8 cellular contexts compared by ENCODE assay signal in the genomic region with DNA sequence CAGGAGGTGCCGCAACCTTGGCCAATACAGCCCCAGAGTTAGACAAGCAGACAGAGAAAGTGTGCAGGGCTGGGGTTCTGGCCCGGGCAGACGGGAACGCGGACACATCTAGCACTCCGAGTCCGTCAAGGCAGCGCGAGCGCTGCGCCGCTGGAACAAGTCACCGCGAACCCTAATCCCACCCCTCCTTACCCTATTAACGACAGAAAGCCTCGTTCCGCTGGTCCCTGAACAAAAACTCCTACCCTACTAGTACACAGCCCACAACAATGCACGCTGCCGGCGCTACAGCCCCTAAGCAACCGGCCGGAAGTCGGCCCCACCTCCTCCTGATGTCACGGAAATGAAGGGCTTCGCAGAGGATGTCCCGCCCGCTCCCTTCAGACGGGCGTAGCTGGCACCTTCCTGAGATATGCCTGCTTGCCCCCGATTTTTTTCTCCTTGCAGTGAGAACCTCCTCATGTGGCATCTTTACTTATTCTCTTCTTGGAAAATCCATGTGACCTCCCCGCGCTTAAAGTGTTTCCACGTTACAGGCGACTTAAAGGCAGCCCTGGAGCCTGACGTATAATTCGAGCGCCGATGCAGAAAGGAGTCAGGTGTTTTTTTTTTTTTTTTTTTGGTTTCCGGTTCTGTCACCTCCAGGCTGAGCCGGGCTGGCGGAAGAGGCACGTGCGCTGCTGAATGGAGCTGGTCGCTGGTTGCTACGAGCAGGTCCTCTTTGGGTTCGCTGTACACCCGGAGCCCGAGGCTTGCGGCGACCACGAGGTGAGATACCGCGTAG. TPM values are rescaled to one million over a fixed set of nuclear protein-coding genes. Genes with fewer than 3 reads are reported as not detected.
DNase-seq lines count a peak whose midpoint lies in the region; ATAC-seq, FAIRE-seq and TF ChIP-seq lines count a peak whose summit lies in the region.

A gene (minus strand): TSS at position 315 of the 784 bp plus-strand sequence. CDS start 7,066 bp downstream, outside the sequence.
A gene with protein sequence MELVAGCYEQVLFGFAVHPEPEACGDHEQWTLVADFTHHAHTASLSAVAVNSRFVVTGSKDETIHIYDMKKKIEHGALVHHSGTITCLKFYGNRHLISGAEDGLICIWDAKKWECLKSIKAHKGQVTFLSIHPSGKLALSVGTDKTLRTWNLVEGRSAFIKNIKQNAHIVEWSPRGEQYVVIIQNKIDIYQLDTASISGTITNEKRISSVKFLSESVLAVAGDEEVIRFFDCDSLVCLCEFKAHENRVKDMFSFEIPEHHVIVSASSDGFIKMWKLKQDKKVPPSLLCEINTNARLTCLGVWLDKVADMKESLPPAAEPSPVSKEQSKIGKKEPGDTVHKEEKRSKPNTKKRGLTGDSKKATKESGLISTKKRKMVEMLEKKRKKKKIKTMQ (plus strand): TSS at position 671 of the 784 bp plus-strand sequence. CDS start 14 bp downstream, at position 685.

- peak within 1 kb of the TSS; percentile 44; the same call in 1 of the 2 replicates for H2AFZ ChIP-seq in H1 (ENCODE audit: low read length)

- no peak for TF ChIP-seq CTCF in H1 (IDR thresholded peaks at IDR 0.05; ENCODE audit: control extremely low read depth in 1 of 3, insufficient read depth in 1 of 3, low read depth in 1 of 3, low read length in 3 of 3)

- H3K9ac ChIP-seq in H1 (replicated peaks in 1 of 4; ENCODE audit: extremely low read depth in 1 of 4, low read depth in 3 of 4, low read length in 3 of 4): peak within 1 kb of the TSS; percentile 89 to 97 (median 94)

- H2BK15ac ChIP-seq in H1 (ENCODE audit: low read length): no peak within 1 kb of the TSS; the same call in 1 of the 2 replicates

- H3K56ac ChIP-seq in H1 (replicated peaks; ENCODE audit: insufficient read length, low read depth, low read length): peak within 1 kb of the TSS; percentile 71

- H3K4ac ChIP-seq in H1 (replicated peaks; ENCODE audit: insufficient read length, low read depth, low read length): no peak within 1 kb of the TSS

- H2BK20ac ChIP-seq in H1 (ENCODE audit: low read length): no peak within 1 kb of the TSS

- H3K27me3 ChIP-seq in H1 (replicated peaks in 1 of 4; ENCODE audit: control insufficient read depth in 3 of 4, extremely low read depth in 1 of 4, insufficient read depth in 3 of 4, low read length in 3 of 4): no peaks in the 10 kb centered on the region

- H3K4me3 Mint-ChIP-seq in memory B cell: peak within 1 kb of the TSS; percentile 96

- H3K18ac ChIP-seq in H1 (ENCODE audit: extremely low read depth, low read length): peak within 1 kb of the TSS; percentile 62; the same call in 1 of the 2 replicates

- H3K79me1 ChIP-seq in H1 (ENCODE audit: low read depth, low read length): peaks cover 8% of the 10 kb centered on the region

- TF ChIP-seq RAD21 in H1 (IDR thresholded peaks at IDR 0.05 in 1 of 2, conservative IDR thresholded peaks at IDR 0.05 in 1 of 2; ENCODE audit: low read depth in 2 of 2, low read length in 2 of 2): peak in 1 of 2 experiments; percentile 7; a peak in 1 of 4 replicates

- no peak within 1 kb of the TSS for H3K23ac ChIP-seq in H1 (ENCODE audit: insufficient read length)

- peak within 1 kb of the TSS; percentile 78 to 97 (median 92) for H3K4me3 ChIP-seq in H1 (ENCODE audit: extremely low read depth in 1 of 4, insufficient read depth in 2 of 4, low read depth in 3 of 4, low read length in 4 of 4)

- peaks cover 9% of the 10 kb centered on the region for H3K36me3 Mint-ChIP-seq in memory B cell

- CTCF ChIA-PET in H1 (lab: Charles Lee; ENCODE audit: partially characterized antibody): interaction anchor here (0.7 to 1.7 kb wide), 11 partner anchors 19 to 294 kb away, joined by 3 to 6 read pairs (median 3); no protein-coding TSS in a partner anchor

- H4K91ac ChIP-seq in H1 (replicated peaks; ENCODE audit: insufficient read length, low read length): peak within 1 kb of the TSS; percentile 77

- no peak within 1 kb of the TSS for H2AK5ac ChIP-seq in H1 (ENCODE audit: low read depth, low read length)

- H4K20me1 ChIP-seq in H1 (replicated peaks in 1 of 2; ENCODE audit: control insufficient read depth in 1 of 2, insufficient read depth in 2 of 2, low read length in 2 of 2): no peaks in the 10 kb centered on the region

- POLR2A ChIA-PET in H1 (lab: Charles Lee; ENCODE audit: partially characterized antibody): interaction anchor here (0.7 to 2.0 kb wide), 22 partner anchors 10 to 184 kb away, joined by 3 to 12 read pairs (median 4); a partner anchor contains a TSS

- H2BK120ac ChIP-seq in H1 (replicated peaks; ENCODE audit: low read depth, low read length): peak within 1 kb of the TSS; percentile 36

- H3K27ac Mint-ChIP-seq in memory B cell: peak within 1 kb of the TSS; percentile 100

- H2BK12ac ChIP-seq in H1 (ENCODE audit: low read depth, low read length): peak within 1 kb of the TSS; percentile 40; the same call in 1 of the 2 replicates

- 0% methylated on average over 46 of the region's 53 CpGs; no CpG with 5 or more reads in 1 of the 2 experiments for WGBS in H1 (ENCODE audit: extremely low coverage in 1 of 2, insufficient coverage in 1 of 2, insufficient read length in 1 of 2, insufficient replicate concordance in 2 of 2, low coverage in 1 of 2, low lambda C conversion rate in 2 of 2, missing lambda C conversion rate in 1 of 2), 2 experiments

- H3K79me2 ChIP-seq in H1 (ENCODE audit: control insufficient read depth in 1 of 2, insufficient read depth in 2 of 2, low read length in 2 of 2): peaks cover 25 to 60% of the 10 kb centered on the region in 2 experiments

- no peaks in the 10 kb centered on the region for H3K27me3 Mint-ChIP-seq in memory B cell

- H3K14ac ChIP-seq in H1 (ENCODE audit: insufficient read length): no peak within 1 kb of the TSS

- H3K9me3 ChIP-seq in H1 (ENCODE audit: insufficient read depth in 2 of 2, low read depth in 1 of 2, low read length in 1 of 2): no peaks in the 10 kb centered on the region

- peak within 1 kb of the TSS; percentile 84; the same call in 1 of the 2 replicates for H4K8ac ChIP-seq in H1 (ENCODE audit: extremely low read depth, insufficient read depth, low read length)

- DNase-seq in COR-L47 (lab: John Stamatoyannopoulos, UW): peak; percentile 92
- DNase-seq in HT1080 (ENCODE audit: low read depth): peak; percentile 93
- peak; percentile 93 to 94 for DNase-seq in NOMO-1 (lab: John Stamatoyannopoulos, UW; ENCODE audit: unreplicated experiment in 2 of 2)
- DNase-seq in activated CD8-positive, alpha-beta memory T cell treated with anti-CD3 and anti-CD28 coated beads for 48 hours (ENCODE audit: low read depth in 2 of 3, low spot score in 2 of 3): peak; percentile 72 to 80 (median 80)
- peak; percentile 73 to 90 for DNase-seq in H1 (ENCODE audit: low read depth in 1 of 2, low spot score in 2 of 2)
- DNase-seq in memory B cell (ENCODE audit: low spot score in 2 of 2): peak; percentile 91 to 95
- peak; percentile 92 for DNase-seq in stimulated activated CD8-positive, alpha-beta memory T cell treated with anti-CD3 and anti-CD28 coated beads, Interleukin-12 subunit alpha, Interleukin-12 subunit beta, amount 100 ng/mL, for 1 hour (ENCODE audit: low read depth)

- H3K9me3 Mint-ChIP-seq in memory B cell: no peaks in the 10 kb centered on the region

- TF ChIP-seq EP300 in H1 (IDR thresholded peaks at IDR 0.05; ENCODE audit: borderline replicate concordance in 1 of 2, low read depth in 2 of 2, low read length in 2 of 2): peak in 1 of 2 experiments; percentile 52; a peak in 1 of 3 replicates

- peak within 1 kb of the TSS; percentile 63 to 72 for H3K4me2 ChIP-seq in H1 (ENCODE audit: insufficient read depth in 1 of 2, low read depth in 2 of 2, low read length in 2 of 2)

- ATAC-seq in GM21367 (IDR thresholded peaks at IDR 0.05; ENCODE audit: unreplicated experiment) (peak; percentile 98), memory B cell (ENCODE audit: low read depth) (peak; percentile 92)

- H3K4me1 ChIP-seq in H1 (replicated peaks in 1 of 4; ENCODE audit: control insufficient read depth in 3 of 4, insufficient read depth in 4 of 4, low read length in 3 of 4): peaks cover 0 to 3% (median 0%) of the 10 kb centered on the region in 4 experiments; a peak in 2 of 7 replicates

- peak within 1 kb of the TSS; percentile 93 for H2BK5ac ChIP-seq in H1 (ENCODE audit: low read depth, low read length)

- peaks cover 12 to 23% (median 17%) of the 10 kb centered on the region in 4 experiments for H3K36me3 ChIP-seq in H1 (ENCODE audit: control insufficient read depth in 2 of 4, insufficient read depth in 4 of 4, low read length in 3 of 4)

- peak within 1 kb of the TSS; percentile 97 for H3K27ac ChIP-seq in H1 (ENCODE audit: low read depth, low read length)

- peak within 1 kb of the TSS; percentile 57 for H4K5ac ChIP-seq in H1 (ENCODE audit: insufficient read length, low read depth, low read length)

- TF ChIP-seq POLR2A in H1 (IDR thresholded peaks at IDR 0.05; ENCODE audit: control extremely low read depth in 1 of 2, low read depth in 2 of 2, low read length in 2 of 2): peak; percentile 73 to 88; a peak in 2 of 3 replicates

- peaks cover 20% of the 10 kb centered on the region for H3K4me1 Mint-ChIP-seq in memory B cell

- no peak for FAIRE-seq in H1 (lab: Jason Lieb, UNC)

- H3K23me2 ChIP-seq in H1 (ENCODE audit: low read depth, low read length): peaks cover 6% of the 10 kb centered on the region; the same call in 1 of the 2 replicates

RNA-seq across cellular contexts. Expression of the first gene that starts in this region (rescaled TPM):
- total RNA-seq in HT1080 (2014; rRNA removed; shearing (Covaris generic)): 1.9 and 2.9 TPM in 2 replicates
- polyA plus RNA-seq in HT1080 (2015; cell fraction: cytosol; rRNA removed): 2.7 and 5.0 TPM in 2 replicates
- 1.7 TPM in 1 of 2 replicates, not detected in the other for polyA plus RNA-seq in HT1080 (2015; cell fraction: nucleus; rRNA removed)
- total RNA-seq in H1 (2021; fragmentation: NEBNext Ultra II Directional; extraction: Animal tissue kit (Norgen Biotek cat#: 25700)): 1.1 and 1.5 TPM in 2 replicates
- 1.5 and 3.1 TPM in 2 replicates for polyA plus RNA-seq in H1 (2011; rRNA removed)
- polyA plus RNA-seq in H1 (2011; cell fraction: cytosol; rRNA removed): 2.4 TPM
- polyA plus RNA-seq in H1 (2011; cell fraction: nucleus; rRNA removed): 0.78 TPM
- polyA plus RNA-seq in H1 (2012, experiment 1 of 2): 1.4 to 2.0 TPM (median 1.7 TPM) in 4 replicates
- polyA plus RNA-seq in H1 (2012, experiment 2 of 2): 1.9 TPM
- polyA plus RNA-seq in H1 (2013, experiment 1 of 2): 3.5 TPM
- polyA plus RNA-seq in H1 (2013, experiment 2 of 2): 2.7 TPM
- 0.63 TPM in 1 of 2 replicates, not detected in the other for polyA minus RNA-seq in H1 (2011; rRNA and poly(A)+ RNA removed)
- not detected for polyA minus RNA-seq in H1 (2011; cell fraction: cytosol; rRNA and poly(A)+ RNA removed)
- not detected for polyA minus RNA-seq in H1 (2011; cell fraction: nucleus; rRNA and poly(A)+ RNA removed)

RNA-seq across cellular contexts. Expression of the second gene that starts in this region (rescaled TPM):
- 57.9 and 64.3 TPM in 2 replicates for total RNA-seq in HT1080 (2014; rRNA removed; shearing (Covaris generic))
- 33.1 and 38.3 TPM in 2 replicates for polyA plus RNA-seq in HT1080 (2015; cell fraction: cytosol; rRNA removed)
- polyA plus RNA-seq in HT1080 (2015; cell fraction: nucleus; rRNA removed): 29.7 and 29.9 TPM in 2 replicates
- 43.6 and 46.4 TPM in 2 replicates for total RNA-seq in H1 (2021; fragmentation: NEBNext Ultra II Directional; extraction: Animal tissue kit (Norgen Biotek cat#: 25700))
- 13.2 and 19.7 TPM in 2 replicates for polyA plus RNA-seq in H1 (2011; rRNA removed)
- polyA plus RNA-seq in H1 (2011; cell fraction: cytosol; rRNA removed): 29.5 TPM
- polyA plus RNA-seq in H1 (2011; cell fraction: nucleus; rRNA removed): 9.4 TPM
- 27.5 to 47.3 TPM (median 30.5 TPM) in 4 replicates for polyA plus RNA-seq in H1 (2012, experiment 1 of 2)
- polyA plus RNA-seq in H1 (2012, experiment 2 of 2): 4.3 TPM
- polyA plus RNA-seq in H1 (2013, experiment 1 of 2): 61.5 TPM
- polyA plus RNA-seq in H1 (2013, experiment 2 of 2): 61.8 TPM
- 13.7 and 16.1 TPM in 2 replicates for polyA minus RNA-seq in H1 (2011; rRNA and poly(A)+ RNA removed)
- polyA minus RNA-seq in H1 (2011; cell fraction: cytosol; rRNA and poly(A)+ RNA removed): 9.0 TPM
- 14.9 TPM for polyA minus RNA-seq in H1 (2011; cell fraction: nucleus; rRNA and poly(A)+ RNA removed)

Comparison
In these comparisons a context has a peak if more than half of its experiments do, and no peak if none do; other contexts are left out.
1. Peak in every context shown above with its lines: DNase-seq, ATAC-seq, H3K4me3 ChIP-seq and H3K27ac ChIP-seq.